Comparison of ENCODE assay signal across 11 cellular contexts in genomic region chr5:115888027-115888426, GRCh38. TPM values are rescaled to one million over a fixed set of nuclear protein-coding genes. Genes with fewer than 3 reads are reported as not detected.
DNase-seq lines count a peak whose midpoint lies in the region; ATAC-seq, FAIRE-seq and TF ChIP-seq lines count a peak whose summit lies in the region.
"Had no signal": no experiment of that assay in that cellular context is flagged by ENCODE, and none has a peak within 500 bp of the region (broad histone marks: within the 10 kb centered on the region; RNA-seq: fewer than 3 reads in every experiment).

No MANE protein-coding gene starts in this region.

- TF ChIP-seq CTCF in C4-2B (conservative IDR thresholded peaks at IDR 0.05) = peak; percentile 56
- TF ChIP-seq CTCF in LNCAP (IDR thresholded peaks at IDR 0.05) = peak; percentile 54
- TF ChIP-seq CTCF in astrocyte (IDR thresholded peaks at IDR 0.05; ENCODE audit: insufficient read depth, low read depth, low read length) = peak; percentile 18
- TF ChIP-seq CTCF in BE2C (IDR thresholded peaks at IDR 0.05; ENCODE audit: low read depth, low read length) = no peak
- TF ChIP-seq CTCF in GM20000 (IDR thresholded peaks at IDR 0.05; ENCODE audit: extremely low read depth, missing control alignments) = no peak

- H3K36me3 ChIP-seq in astrocyte (ENCODE audit: insufficient read depth, low read length) = no peaks in the 10 kb centered on the region
- H3K36me3 ChIP-seq in BE2C = no peaks in the 10 kb centered on the region

- no peaks in the 10 kb centered on the region for H3K27me3 Mint-ChIP-seq in astrocyte (ENCODE audit: low read depth, unreplicated experiment)
- H3K27me3 Mint-ChIP-seq: activated B cell treated with CpG ODN at 0.5 μM for 24 hours had no signal

- ATAC-seq in GM19035 (IDR thresholded peaks at IDR 0.05; ENCODE audit: unreplicated experiment) = no peak

- DNase-seq in astrocyte (ENCODE audit: low read depth) (no peak), left kidney (ENCODE audit: low read depth, low spot score) (peak; percentile 18), BE2C (no peak), GM20000 (ENCODE audit: low spot score) (no peak)
- DNase-seq in stimulated activated CD4-positive, alpha-beta T cell treated with anti-CD3 and anti-CD28 coated beads, Interleukin-4, amount 100 ng/mL, for 24 hours = no peak
- DNase-seq: activated B cell treated with CpG ODN at 0.5 μM for 24 hours; activated naive CD4-positive, alpha-beta T cell treated with anti-CD3 and anti-CD28 coated beads, Interleukin-2, amount 50 U/mL, for 16 hours; NCI-H2227 treated with DMSO at 0.1 percent for 48 hours had no signal

- peaks cover 5% of the 10 kb centered on the region for H3K79me2 ChIP-seq in astrocyte (ENCODE audit: insufficient read depth, low read length)

- H2AFZ ChIP-seq in astrocyte (ENCODE audit: low read depth, low read length) = no peak overlapping the region

- H4K20me1 ChIP-seq in astrocyte (ENCODE audit: insufficient read depth, low read length) = peaks cover 6% of the 10 kb centered on the region

- H3K27ac ChIP-seq in C4-2B = no peak overlapping the region
- H3K27ac ChIP-seq in astrocyte (ENCODE audit: low read depth, low read length) = no peak overlapping the region

- H3K4me3 ChIP-seq in astrocyte (ENCODE audit: insufficient read depth, low read depth, low read length) (no peak overlapping the region), BE2C (ENCODE audit: low read depth, low read length) (no peak overlapping the region)

- no peaks in the 10 kb centered on the region for H3K9me3 Mint-ChIP-seq in astrocyte (ENCODE audit: unreplicated experiment)
- H3K9me3 Mint-ChIP-seq: activated B cell treated with CpG ODN at 0.5 μM for 24 hours had no signal

- H3K27me3 ChIP-seq in astrocyte (ENCODE audit: insufficient read depth, low read length) (no peaks in the 10 kb centered on the region), BE2C (no peaks in the 10 kb centered on the region)

- peaks cover 2% of the 10 kb centered on the region for H3K36me3 Mint-ChIP-seq in astrocyte (ENCODE audit: low read depth, unreplicated experiment)

- H3K4me1 ChIP-seq in astrocyte (ENCODE audit: insufficient read depth, low read length) = no peaks in the 10 kb centered on the region
- H3K4me1 ChIP-seq in BE2C = no peaks in the 10 kb centered on the region

- no peak for FAIRE-seq in astrocyte (lab: Jason Lieb, UNC)

- no peak overlapping the region for H3K4me3 Mint-ChIP-seq in astrocyte (ENCODE audit: unreplicated experiment)
- H3K4me3 Mint-ChIP-seq: activated B cell treated with CpG ODN at 0.5 μM for 24 hours had no signal

- no peak overlapping the region for H3K4me2 ChIP-seq in astrocyte (ENCODE audit: low read length)

- no peak overlapping the region for H3K9ac ChIP-seq in astrocyte (ENCODE audit: low read length)

- no peaks in the 10 kb centered on the region for H3K4me1 Mint-ChIP-seq in astrocyte (ENCODE audit: low read depth, unreplicated experiment)
- H3K4me1 Mint-ChIP-seq: activated B cell treated with CpG ODN at 0.5 μM for 24 hours had no signal

- H3K27ac Mint-ChIP-seq in astrocyte (ENCODE audit: unreplicated experiment) = no peak overlapping the region
- H3K27ac Mint-ChIP-seq: activated B cell treated with CpG ODN at 0.5 μM for 24 hours had no signal

- H3K9me3 ChIP-seq in astrocyte (ENCODE audit: insufficient read depth, low read depth, low read length) = no peaks in the 10 kb centered on the region
- H3K9me3 ChIP-seq in BE2C = no peaks in the 10 kb centered on the region

RNA-seq across cellular contexts. Expression of gene AP3S1, which starts 46.3 kb away (rescaled TPM):
- 108 and 110 TPM in 2 replicates for total RNA-seq in astrocyte
- polyA plus RNA-seq in BE2C (2012; ENCODE audit: insufficient read depth, insufficient read length, low read depth) = 15.4 TPM

RNA-seq across cellular contexts. Expression of gene ATG12, which starts 46.7 kb away (rescaled TPM):
- 58.3 and 66.3 TPM in 2 replicates for total RNA-seq in astrocyte
- 34.5 TPM for polyA plus RNA-seq in BE2C (2012; ENCODE audit: insufficient read depth, insufficient read length, low read depth)

Comparison
In these comparisons a context has a peak if more than half of its experiments do, and no peak if none do; other contexts are left out.
1. CTCF ChIP-seq: peak in C4-2B (single experiment), LNCAP (single experiment) and astrocyte (single experiment); none in BE2C (single experiment) and GM20000 (single experiment).